ENCODE assay signal across 7 cellular contexts in genomic region chr11:130070109-130070828, GRCh38. TPM values are rescaled to one million over a fixed set of nuclear protein-coding genes. Genes with fewer than 3 reads are reported as not detected.
DNase-seq lines count a peak whose midpoint lies in the region; ATAC-seq and TF ChIP-seq lines count a peak whose summit lies in the region.

No MANE protein-coding gene starts in this region.

- peak overlapping the region; percentile 54 for H2AFZ ChIP-seq in fibroblast of lung (ENCODE audit: low read length)

- H3K9me3 Mint-ChIP-seq in activated T-cell treated with anti-CD3 and anti-CD28 coated beads, Interleukin-2, amount 50 U/mL, for 72 hours, result no peaks in the 10 kb centered on the region
- H3K9me3 Mint-ChIP-seq in natural killer cell, result no peaks in the 10 kb centered on the region

- TF ChIP-seq CTCF in fibroblast of lung (conservative IDR thresholded peaks at IDR 0.05 in 1 of 2, IDR thresholded peaks at IDR 0.05 in 1 of 2; ENCODE audit: low read depth in 1 of 2, low read length in 2 of 2) (peak in 1 of 2 donors; percentile 8), natural killer cell (IDR thresholded peaks at IDR 0.05) (no peak)

- H3K27ac Mint-ChIP-seq in activated T-cell treated with anti-CD3 and anti-CD28 coated beads, Interleukin-2, amount 50 U/mL, for 72 hours, result no peak overlapping the region
- peak overlapping the region; percentile 91 to 98 for H3K27ac Mint-ChIP-seq in natural killer cell

- H3K36me3 ChIP-seq in fibroblast of lung (ENCODE audit: control insufficient read depth, insufficient read depth, low read length), result no peaks in the 10 kb centered on the region

- peak overlapping the region; percentile 74 to 93 (median 78) for H3K4me3 ChIP-seq in fibroblast of lung (replicated peaks in 1 of 4; ENCODE audit: control extremely low read depth in 1 of 4, insufficient read depth in 1 of 4, low read depth in 3 of 4, low read length in 4 of 4)

- peak overlapping the region; percentile 78 for H3K9ac ChIP-seq in fibroblast of lung (ENCODE audit: insufficient read depth, low read length)

- H3K4me1 Mint-ChIP-seq in activated T-cell treated with anti-CD3 and anti-CD28 coated beads, Interleukin-2, amount 50 U/mL, for 72 hours (ENCODE audit: low read depth), result peaks cover 29% of the 10 kb centered on the region
- peaks cover 27 to 42% of the 10 kb centered on the region in 2 donors for H3K4me1 Mint-ChIP-seq in natural killer cell

- H3K4me2 ChIP-seq in fibroblast of lung (ENCODE audit: extremely low read depth, insufficient read depth, low read length), result peak overlapping the region; percentile 79

- H3K79me2 ChIP-seq in fibroblast of lung (ENCODE audit: control insufficient read depth, insufficient read depth, low read length), result peaks cover 44% of the 10 kb centered on the region

- no peak for TF ChIP-seq POLR2A in GM18505 (IDR thresholded peaks at IDR 0.05; ENCODE audit: borderline replicate concordance, extremely low read depth, insufficient read depth, insufficient read length)

- H3K36me3 Mint-ChIP-seq in activated T-cell treated with anti-CD3 and anti-CD28 coated beads, Interleukin-2, amount 50 U/mL, for 72 hours (ENCODE audit: insufficient read depth in 2 of 2), result no peaks in the 10 kb centered on the region
- H3K36me3 Mint-ChIP-seq in natural killer cell, result no peaks in the 10 kb centered on the region

- DNase-seq in NCI-H510A treated with DMSO at 0.1 percent for 48 hours (lab: John Stamatoyannopoulos, UW), result peak; percentile 33
- peak; percentile 65 to 66 for DNase-seq in activated T-cell treated with anti-CD3 and anti-CD28 coated beads, Interleukin-2, amount 50 U/mL, for 72 hours
- peak; percentile 32 to 44 for DNase-seq in fibroblast of lung (ENCODE audit: low read depth in 2 of 2)
- DNase-seq in natural killer cell, result peak; percentile 53
- peak; percentile 52 for DNase-seq in superior temporal gyrus (ENCODE audit: extremely low spot score)

- intact Hi-C loops in natural killer cell (cut with micrococcal nuclease), result loop anchor here (5.0 kb wide), 1 partner anchor 47 kb away; no protein-coding TSS in a partner anchor

- no peaks in the 10 kb centered on the region for H3K9me3 ChIP-seq in fibroblast of lung (ENCODE audit: control insufficient read depth, insufficient read depth, low read depth, low read length)

- H4K20me1 ChIP-seq in fibroblast of lung (ENCODE audit: control insufficient read depth, extremely low read depth, insufficient read depth, low read length), result peaks cover 6% of the 10 kb centered on the region

- H3K27ac ChIP-seq in fibroblast of lung (ENCODE audit: insufficient read depth, low read length), result peak overlapping the region; percentile 76

- H3K27me3 Mint-ChIP-seq in activated T-cell treated with anti-CD3 and anti-CD28 coated beads, Interleukin-2, amount 50 U/mL, for 72 hours (ENCODE audit: low read depth), result peaks cover 28% of the 10 kb centered on the region
- no peaks in the 10 kb centered on the region for H3K27me3 Mint-ChIP-seq in natural killer cell (ENCODE audit: low read depth in 2 of 2)

- H3K4me1 ChIP-seq in fibroblast of lung (ENCODE audit: control insufficient read depth, extremely low read depth, insufficient read depth, low read length), result peaks cover 5% of the 10 kb centered on the region

- peak overlapping the region; percentile 89 to 95 for H3K4me3 Mint-ChIP-seq in activated T-cell treated with anti-CD3 and anti-CD28 coated beads, Interleukin-2, amount 50 U/mL, for 72 hours
- peak overlapping the region; percentile 97 for H3K4me3 Mint-ChIP-seq in natural killer cell

- H3K27me3 ChIP-seq in fibroblast of lung (ENCODE audit: control insufficient read depth, insufficient read depth, low read length), result no peaks in the 10 kb centered on the region

- ATAC-seq in GM18505 (IDR thresholded peaks at IDR 0.05; ENCODE audit: unreplicated experiment) (peak; percentile 23), HG02623 (IDR thresholded peaks at IDR 0.05; ENCODE audit: unreplicated experiment) (peak; percentile 21), natural killer cell (peak; percentile 6 to 11 (median 8))
- ATAC-seq in activated T-cell treated with anti-CD3 and anti-CD28 coated beads, Interleukin-2, amount 50 U/mL, for 72 hours (replicated peaks in 1 of 2), result peak; percentile 37 to 43

RNA-seq across cellular contexts. Expression of gene APLP2, which starts 0.6 kb away (rescaled TPM):
- 10 to 100 TPM; 37.8 to 44.2 TPM for total RNA-seq in activated T-cell treated with anti-CD3 and anti-CD28 coated beads, Interleukin-2, amount 50 U/mL, for 72 hours
- 415 and 508 TPM in 2 replicates for total RNA-seq in fibroblast of lung
- 409 and 559 TPM in 2 replicates for polyA plus RNA-seq in fibroblast of lung
- 322 and 428 TPM in 2 replicates for polyA plus RNA-seq in fibroblast of lung (2012)
- 119 and 178 TPM in 2 replicates for polyA minus RNA-seq in fibroblast of lung (ENCODE audit: low replicate concordance)
- total RNA-seq in natural killer cell, result 100 to 1,000 TPM in 2 of 3 donors, 10 to 100 TPM in 1; 99.8 to 119 (median 116) TPM

Comparison
In these comparisons a context has a peak if more than half of its experiments do, and no peak if none do; other contexts are left out.
1. Peak in every context shown above with its lines: DNase-seq, ATAC-seq, H3K4me3 ChIP-seq and H3K27ac ChIP-seq.